In genomic region chr11:66677599-66678375, GRCh38 we compare ENCODE assay signal across 8 cellular contexts. TPM values are rescaled to one million over a fixed set of nuclear protein-coding genes. Genes with fewer than 3 reads are reported as not detected.
DNase-seq lines count a peak whose midpoint lies in the region; ATAC-seq and TF ChIP-seq lines count a peak whose summit lies in the region.

RBM4B (minus strand) TSS chr11:66677887; CDS start chr11:66677079, 808 bp downstream.

- H3K4me3 Mint-ChIP-seq in activated B cell treated with CpG ODN at 0.5 μM for 24 hours (peak within 1 kb of the TSS; percentile 97), immature natural killer cell (peak within 1 kb of the TSS; percentile 91 to 96 (median 95))

- H3K9me3 Mint-ChIP-seq in activated B cell treated with CpG ODN at 0.5 μM for 24 hours (no peaks in the 10 kb centered on the region), immature natural killer cell (no peaks in the 10 kb centered on the region)

- peaks cover 20% of the 10 kb centered on the region for H3K36me3 Mint-ChIP-seq in activated B cell treated with CpG ODN at 0.5 μM for 24 hours (ENCODE audit: low read depth)
- no peaks in the 10 kb centered on the region for H3K36me3 Mint-ChIP-seq in immature natural killer cell

- POLR2A ChIA-PET in activated B cell treated with CpG ODN at 0.5 μM for 24 hours (lab: Charles Lee), result interaction anchor here (0.5 to 3.3 kb wide), 44 partner anchors 15 to 957 kb away, joined by 3 to 100 read pairs (median 5); partner anchors contain the start of genes ACTN3, BBS1, CCDC87 and CCS

- H3K27me3 Mint-ChIP-seq in activated B cell treated with CpG ODN at 0.5 μM for 24 hours (no peaks in the 10 kb centered on the region), immature natural killer cell (ENCODE audit: low read depth in 3 of 3) (peaks cover 11 to 18% (median 17%) of the 10 kb centered on the region in 3 donors)

- intact Hi-C loops in activated B cell treated with CpG ODN at 0.5 μM for 24 hours (cut with micrococcal nuclease), result loop anchor here (1.0 to 5.0 kb wide), 14 partner anchors 17 to 365 kb away; partner anchors contain the start of genes BBS1, CCDC87, CCS and DPP3

- CTCF ChIA-PET in activated B cell treated with CpG ODN at 0.5 μM for 24 hours (lab: Charles Lee), result interaction anchor here (0.6 to 6.1 kb wide), 35 partner anchors 12 to 366 kb away, joined by 3 to 186 read pairs (median 5); partner anchors contain the start of genes ACTN3, CCDC87, CCS and CTSF

- TF ChIP-seq CTCF in AG09319 (IDR thresholded peaks at IDR 0.05; ENCODE audit: low read depth, low read length) (no peak), activated B cell treated with CpG ODN at 0.5 μM for 24 hours (IDR thresholded peaks at IDR 0.05) (no peak), cardiac fibroblast (IDR thresholded peaks at IDR 0.05; ENCODE audit: low read depth, low read length) (no peak)

- DNase-seq in AG09319 (ENCODE audit: extremely low read depth, low read depth) (peak; percentile 84), NCI-H345 treated with DMSO at 0.1 percent for 48 hours (lab: John Stamatoyannopoulos, UW; ENCODE audit: unreplicated experiment) (peak; percentile 96), activated B cell treated with CpG ODN at 0.5 μM for 24 hours (peak; percentile 95), cardiac fibroblast (ENCODE audit: low read depth in 2 of 2) (peak; percentile 94 to 96), immature natural killer cell (peak; percentile 97), smooth muscle cell of the brain vasculature (ENCODE audit: low read depth, low spot score) (peak; percentile 91)

- H3K4me3 ChIP-seq in cardiac fibroblast (replicated peaks in 1 of 2; ENCODE audit: low read depth in 2 of 2, low read length in 2 of 2), result peak within 1 kb of the TSS; percentile 73 to 74

- peak within 1 kb of the TSS; percentile 98 for H3K27ac Mint-ChIP-seq in activated B cell treated with CpG ODN at 0.5 μM for 24 hours
- H3K27ac Mint-ChIP-seq in immature natural killer cell, result peak within 1 kb of the TSS; percentile 97 to 100 (median 99)

- ATAC-seq in GM19035 (IDR thresholded peaks at IDR 0.05; ENCODE audit: unreplicated experiment), result peak; percentile 88
- peak; percentile 82 for ATAC-seq in HG03342 (IDR thresholded peaks at IDR 0.05; ENCODE audit: unreplicated experiment)
- peak; percentile 91 for ATAC-seq in activated B cell treated with CpG ODN at 0.5 μM for 24 hours (ENCODE audit: low read depth)

- H3K4me1 Mint-ChIP-seq in activated B cell treated with CpG ODN at 0.5 μM for 24 hours (peaks cover 38% of the 10 kb centered on the region), immature natural killer cell (peaks cover 32 to 41% of the 10 kb centered on the region in 2 donors)

RNA-seq across cellular contexts. Expression of gene RBM4B, which starts in this region (rescaled TPM):
- total RNA-seq in activated B cell treated with CpG ODN at 0.5 μM for 24 hours, result 30.8 and 34.4 TPM in 2 replicates
- polyA plus RNA-seq in immature natural killer cell, result 10 to 100 TPM in 2 of 3 donors, 1 to 10 TPM in 1; 8.6 to 24.6 (median 16.0) TPM

Comparison
In these comparisons a context has a peak if more than half of its experiments do, and no peak if none do; other contexts are left out.
1. Peak in every context shown above with its lines: DNase-seq, ATAC-seq and H3K4me3 ChIP-seq.